1 cellular context compared by ENCODE assay signal in the genomic region with DNA sequence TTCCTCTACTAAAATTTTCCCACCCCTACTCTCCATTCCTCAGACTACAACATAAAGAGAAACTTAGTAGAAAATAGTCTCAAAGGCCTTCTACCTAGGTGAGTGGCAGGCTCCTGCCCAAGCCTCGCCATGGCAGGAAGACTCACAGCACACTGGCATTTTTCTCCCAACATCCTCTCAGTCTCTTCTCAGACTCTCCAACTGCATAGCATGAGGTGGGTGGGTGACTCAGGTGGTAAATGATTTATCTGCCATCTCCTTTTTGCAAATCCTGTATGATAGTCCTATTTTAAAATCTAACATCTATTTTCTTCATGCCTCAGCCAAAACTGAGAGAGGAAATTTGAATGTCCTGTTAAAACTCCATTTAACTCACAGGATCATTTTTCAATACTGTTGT.
TF ChIP-seq lines count a peak whose summit lies in the region.

No MANE protein-coding gene starts in this region.

TF ChIP-seq in GM23338, 12 proteins besides CTCF, POLR2A, EP300 and RAD21 (continued from another document):
- no peak for TF ChIP-seq CREB1 (CRISPR knock-in tag; IDR thresholded peaks at IDR 0.05; ENCODE audit: low read depth)
- TF ChIP-seq NANOG (IDR thresholded peaks at IDR 0.05; ENCODE audit: borderline replicate concordance): no peak
- TF ChIP-seq, protein P1, sequence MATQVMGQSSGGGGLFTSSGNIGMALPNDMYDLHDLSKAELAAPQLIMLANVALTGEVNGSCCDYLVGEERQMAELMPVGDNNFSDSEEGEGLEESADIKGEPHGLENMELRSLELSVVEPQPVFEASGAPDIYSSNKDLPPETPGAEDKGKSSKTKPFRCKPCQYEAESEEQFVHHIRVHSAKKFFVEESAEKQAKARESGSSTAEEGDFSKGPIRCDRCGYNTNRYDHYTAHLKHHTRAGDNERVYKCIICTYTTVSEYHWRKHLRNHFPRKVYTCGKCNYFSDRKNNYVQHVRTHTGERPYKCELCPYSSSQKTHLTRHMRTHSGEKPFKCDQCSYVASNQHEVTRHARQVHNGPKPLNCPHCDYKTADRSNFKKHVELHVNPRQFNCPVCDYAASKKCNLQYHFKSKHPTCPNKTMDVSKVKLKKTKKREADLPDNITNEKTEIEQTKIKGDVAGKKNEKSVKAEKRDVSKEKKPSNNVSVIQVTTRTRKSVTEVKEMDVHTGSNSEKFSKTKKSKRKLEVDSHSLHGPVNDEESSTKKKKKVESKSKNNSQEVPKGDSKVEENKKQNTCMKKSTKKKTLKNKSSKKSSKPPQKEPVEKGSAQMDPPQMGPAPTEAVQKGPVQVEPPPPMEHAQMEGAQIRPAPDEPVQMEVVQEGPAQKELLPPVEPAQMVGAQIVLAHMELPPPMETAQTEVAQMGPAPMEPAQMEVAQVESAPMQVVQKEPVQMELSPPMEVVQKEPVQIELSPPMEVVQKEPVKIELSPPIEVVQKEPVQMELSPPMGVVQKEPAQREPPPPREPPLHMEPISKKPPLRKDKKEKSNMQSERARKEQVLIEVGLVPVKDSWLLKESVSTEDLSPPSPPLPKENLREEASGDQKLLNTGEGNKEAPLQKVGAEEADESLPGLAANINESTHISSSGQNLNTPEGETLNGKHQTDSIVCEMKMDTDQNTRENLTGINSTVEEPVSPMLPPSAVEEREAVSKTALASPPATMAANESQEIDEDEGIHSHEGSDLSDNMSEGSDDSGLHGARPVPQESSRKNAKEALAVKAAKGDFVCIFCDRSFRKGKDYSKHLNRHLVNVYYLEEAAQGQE (IDR thresholded peaks at IDR 0.05; ENCODE audit: unreplicated experiment): no peak
